In the genomic region with DNA sequence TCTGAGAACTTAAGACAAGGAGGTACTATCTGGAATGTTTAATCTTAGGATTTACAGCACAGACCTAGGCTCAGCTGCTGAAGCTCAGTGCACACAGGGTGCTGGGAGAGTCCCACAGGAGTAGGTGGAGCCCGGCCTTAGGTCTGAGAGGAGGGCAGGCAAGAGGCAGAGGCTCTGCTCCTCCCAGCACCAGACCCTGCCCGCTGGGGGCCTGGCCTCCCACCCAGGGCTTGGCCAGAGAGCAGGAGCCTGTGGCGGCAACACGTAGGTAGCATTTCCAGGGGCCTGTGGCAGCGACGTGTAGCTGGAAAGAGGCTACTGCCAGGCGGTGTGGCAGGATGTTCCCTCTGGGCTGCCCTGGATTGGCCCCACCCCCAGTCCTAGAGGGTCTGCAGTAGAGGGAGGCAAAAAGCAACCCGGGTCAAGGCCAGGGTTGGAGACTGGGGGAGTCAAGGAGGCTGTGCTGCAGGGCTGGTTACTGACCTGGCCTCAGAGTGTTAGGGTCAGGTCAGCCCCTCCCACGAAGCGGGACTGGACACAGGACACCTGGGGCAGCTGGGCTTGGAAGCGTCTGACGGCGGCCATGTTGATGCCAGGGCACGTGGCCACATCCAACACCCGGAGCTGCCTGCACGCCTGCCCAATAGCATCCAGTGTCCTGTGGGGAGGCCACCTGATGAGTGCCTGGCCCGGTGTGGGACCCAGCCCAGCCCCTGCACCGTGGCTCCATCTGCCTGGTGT, we compare ENCODE assay signal across 1 cellular context.
TF ChIP-seq lines count a peak whose summit lies in the region.

No MANE protein-coding gene starts in this region.

TF ChIP-seq in HCT116, 20 proteins besides CTCF, POLR2A, EP300 and RAD21:
- TF ChIP-seq, protein P1, sequence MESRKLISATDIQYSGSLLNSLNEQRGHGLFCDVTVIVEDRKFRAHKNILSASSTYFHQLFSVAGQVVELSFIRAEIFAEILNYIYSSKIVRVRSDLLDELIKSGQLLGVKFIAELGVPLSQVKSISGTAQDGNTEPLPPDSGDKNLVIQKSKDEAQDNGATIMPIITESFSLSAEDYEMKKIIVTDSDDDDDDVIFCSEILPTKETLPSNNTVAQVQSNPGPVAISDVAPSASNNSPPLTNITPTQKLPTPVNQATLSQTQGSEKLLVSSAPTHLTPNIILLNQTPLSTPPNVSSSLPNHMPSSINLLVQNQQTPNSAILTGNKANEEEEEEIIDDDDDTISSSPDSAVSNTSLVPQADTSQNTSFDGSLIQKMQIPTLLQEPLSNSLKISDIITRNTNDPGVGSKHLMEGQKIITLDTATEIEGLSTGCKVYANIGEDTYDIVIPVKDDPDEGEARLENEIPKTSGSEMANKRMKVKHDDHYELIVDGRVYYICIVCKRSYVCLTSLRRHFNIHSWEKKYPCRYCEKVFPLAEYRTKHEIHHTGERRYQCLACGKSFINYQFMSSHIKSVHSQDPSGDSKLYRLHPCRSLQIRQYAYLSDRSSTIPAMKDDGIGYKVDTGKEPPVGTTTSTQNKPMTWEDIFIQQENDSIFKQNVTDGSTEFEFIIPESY (IDR thresholded peaks at IDR 0.05; ENCODE audit: extremely low read depth, insufficient replicate concordance, low read length), result no peak
- peak; percentile 30; the same call in 1 of the 2 replicates for TF ChIP-seq POLR2AphosphoS5 (IDR thresholded peaks at IDR 0.05; ENCODE audit: low read depth, low read length)
